In the genomic region with DNA sequence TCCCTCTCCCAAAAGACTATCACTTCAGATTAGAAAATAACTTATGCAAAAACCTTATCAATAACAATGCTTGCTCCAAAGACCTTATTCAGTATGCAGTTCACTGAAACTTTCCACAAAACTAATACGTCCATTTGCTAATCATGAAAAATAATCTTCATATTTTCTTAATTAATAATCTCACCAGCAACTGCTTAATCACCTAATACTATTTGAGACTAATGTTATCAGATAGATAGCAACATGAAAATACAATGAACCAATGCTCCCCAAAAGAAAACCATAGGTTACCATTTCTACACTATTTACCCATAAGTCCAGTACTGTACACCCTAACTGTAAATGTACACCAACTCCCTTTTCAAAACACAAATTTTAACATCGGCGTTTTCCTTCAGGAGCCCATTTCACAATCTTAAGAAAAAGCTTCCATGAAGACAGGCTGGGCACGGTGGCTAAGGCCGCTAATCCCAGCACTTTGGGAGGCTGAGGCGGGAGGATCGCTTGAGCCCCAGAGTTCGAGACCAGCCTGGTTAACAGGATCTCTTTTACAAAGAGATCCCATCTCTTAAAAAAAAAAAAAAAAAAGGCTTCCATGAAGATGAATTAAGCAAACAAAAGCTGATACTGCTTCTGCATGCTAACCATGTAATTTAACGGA, we compare ENCODE assay signal across 8 cellular contexts. TPM values are rescaled to one million over a fixed set of nuclear protein-coding genes. Genes with fewer than 3 reads are reported as not detected.
DNase-seq lines count a peak whose midpoint lies in the region; ATAC-seq and TF ChIP-seq lines count a peak whose summit lies in the region.

No MANE protein-coding gene starts in this region.

- no peak overlapping the region for H2BK20ac ChIP-seq in H9 (ENCODE audit: low read depth, low read length, poor library complexity, severe bottlenecking)

- peak overlapping the region; percentile 76 to 86 for H3K4me3 Mint-ChIP-seq in H9

- H3K27me3 Mint-ChIP-seq in H9 (ENCODE audit: low read depth), result peaks cover 2% of the 10 kb centered on the region; the same call in 1 of the 2 replicates

- H2AK5ac ChIP-seq in H9 (ENCODE audit: insufficient read length, low read length), result no peak overlapping the region

- H3K9me3 ChIP-seq in H9 (ENCODE audit: control insufficient read depth, low read depth, low read length) (no peaks in the 10 kb centered on the region), SJSA1 (replicated peaks) (no peaks in the 10 kb centered on the region), gastrocnemius medialis (no peaks in the 10 kb centered on the region)

- no peak overlapping the region for H2BK5ac ChIP-seq in H9 (ENCODE audit: insufficient read length, low read length)

- H3K27me3 ChIP-seq in H9 (ENCODE audit: insufficient read depth, low read length), result no peaks in the 10 kb centered on the region; the same call in none of the 2 replicates
- no peaks in the 10 kb centered on the region for H3K27me3 ChIP-seq in SJSA1 (replicated peaks)
- no peaks in the 10 kb centered on the region for H3K27me3 ChIP-seq in gastrocnemius medialis

- no peak overlapping the region for H4K5ac ChIP-seq in H9 (ENCODE audit: insufficient read length, low read depth, low read length)

- no peak overlapping the region for H3T11ph ChIP-seq in H9 (ENCODE audit: low read length)

- H3K9ac ChIP-seq in H9 (ENCODE audit: extremely low read depth, insufficient read length, low read length), result peak overlapping the region; percentile 91

- H3K4ac ChIP-seq in H9 (ENCODE audit: low read depth, low read length), result no peak overlapping the region; the same call in 1 of the 2 replicates

- H2BK12ac ChIP-seq in H9 (ENCODE audit: insufficient read length, low read depth, low read length), result no peak overlapping the region

- H3K36me3 ChIP-seq in SJSA1 (peaks cover 42% of the 10 kb centered on the region), gastrocnemius medialis (no peaks in the 10 kb centered on the region)

- peaks cover 33% of the 10 kb centered on the region in 2 experiments for H3K4me1 Mint-ChIP-seq in H9

- DNase-seq in H9 (no peak), SJSA1 (ENCODE audit: low read depth in 1 of 2, low spot score in 2 of 2) (peak in 1 of 2 experiments; percentile 41), fibroblast of mammary gland (ENCODE audit: low read depth) (no peak), gastrocnemius medialis (no peak), GM13976 (ENCODE audit: low spot score) (no peak), hypothalamus (lab: John Stamatoyannopoulos, UW) (no peak), NCI-H2081 (lab: John Stamatoyannopoulos, UW) (no peak), NCI-H1105 (lab: John Stamatoyannopoulos, UW) (no peak)

- TF ChIP-seq CTCF in H9 (conservative IDR thresholded peaks at IDR 0.05) (no peak), fibroblast of mammary gland (conservative IDR thresholded peaks at IDR 0.05; ENCODE audit: control insufficient read depth, insufficient read depth, low read depth, low read length) (no peak), gastrocnemius medialis (IDR thresholded peaks at IDR 0.05 in 4 of 5, conservative IDR thresholded peaks at IDR 0.05 in 1 of 5) (no peak), GM13976 (IDR thresholded peaks at IDR 0.05; ENCODE audit: borderline replicate concordance, control extremely low read depth, extremely low read depth, insufficient read depth, missing control alignments) (no peak)

- peaks cover 6% of the 10 kb centered on the region for H3K23me2 ChIP-seq in H9 (ENCODE audit: insufficient read length, low read depth, low read length, poor library complexity, severe bottlenecking)

- TF ChIP-seq POLR2A in gastrocnemius medialis (IDR thresholded peaks at IDR 0.05), result no peak

- no peak overlapping the region for H4K8ac ChIP-seq in H9 (replicated peaks; ENCODE audit: insufficient read length, low read depth, low read length)

- H3K18ac ChIP-seq in H9 (ENCODE audit: insufficient read length, low read depth, low read length), result no peak overlapping the region

- no peaks in the 10 kb centered on the region for H3K79me1 ChIP-seq in H9 (ENCODE audit: insufficient read depth, low read depth, low read length, poor library complexity, severe bottlenecking)

- H3K23ac ChIP-seq in H9 (ENCODE audit: insufficient read length, low read depth, low read length), result no peak overlapping the region

- no peak overlapping the region for H3K14ac ChIP-seq in H9 (ENCODE audit: insufficient read depth, low read length)

- no peaks in the 10 kb centered on the region for H4K20me1 ChIP-seq in H9 (ENCODE audit: control insufficient read depth, insufficient read depth, insufficient read length)

- peaks cover 45% of the 10 kb centered on the region for H3K79me2 ChIP-seq in H9 (ENCODE audit: insufficient read depth, low read length)

- no peak overlapping the region for H2AFZ ChIP-seq in H9 (ENCODE audit: low read length)

- H2BK120ac ChIP-seq in H9 (ENCODE audit: low read depth, low read length, poor library complexity, severe bottlenecking), result no peak overlapping the region

- no peak overlapping the region for H2BK15ac ChIP-seq in H9 (ENCODE audit: low read depth, low read length)

- no peak overlapping the region for H3K56ac ChIP-seq in H9 (ENCODE audit: insufficient read length, low read depth, low read length)

- H3K4me3 ChIP-seq in SJSA1 (peak overlapping the region; percentile 98), fibroblast of mammary gland (ENCODE audit: control insufficient read depth, low read depth, low read length) (peak overlapping the region; percentile 77), gastrocnemius medialis (peak overlapping the region; percentile 69 to 82 (median 78))

- H3K9me3 Mint-ChIP-seq in H9, result peaks cover 0 to 5% of the 10 kb centered on the region in 2 experiments; a peak in 2 of 5 replicates

- WGBS in H9 (ENCODE audit: extremely low coverage, insufficient read length, low lambda C conversion rate), result 100% methylated on average over 3 of the region's 9 CpGs

- in situ Hi-C loops in gastrocnemius medialis (cut with MboI; ENCODE audit: low sequenced_read_pairs in 4 of 4), result loop anchor here in 2 of 4 donors (10.0 to 25.0 kb wide), 2 partner anchors 104 to 127 kb away; no protein-coding TSS in a partner anchor
- in situ Hi-C loops in GM13976 (cut with MboI; ENCODE audit: low sequenced_read_pairs, unreplicated experiment), result no loop called here

- H4K91ac ChIP-seq in H9 (ENCODE audit: insufficient read length, low read depth, low read length), result no peak overlapping the region

- H3K4me2 ChIP-seq in H9 (ENCODE audit: insufficient read depth, insufficient read length, low read length), result peak overlapping the region; percentile 75

- peaks cover 2% of the 10 kb centered on the region; the same call in 1 of the 2 replicates for H3K4me1 ChIP-seq in H9 (ENCODE audit: insufficient read depth, low read length)
- H3K4me1 ChIP-seq in SJSA1 (replicated peaks), result peaks cover 27% of the 10 kb centered on the region
- H3K4me1 ChIP-seq in gastrocnemius medialis, result peaks cover 40 to 52% of the 10 kb centered on the region in 2 donors

- H3K27ac Mint-ChIP-seq in H9, result peak overlapping the region in 2 of 3 experiments; percentile 52 to 57; a peak in 5 of 7 replicates

- H3K27ac ChIP-seq in H9 (ENCODE audit: insufficient read length, low read depth, low read length) (no peak overlapping the region), SJSA1 (peak overlapping the region; percentile 90), gastrocnemius medialis (peak overlapping the region; percentile 57 to 97 (median 82))

- intact Hi-C loops in gastrocnemius medialis (cut with DNase I; ENCODE audit: low total_unique reads), result no loop called here

- ATAC-seq in gastrocnemius medialis, result no peak

- peaks cover 11 to 15% (median 12%) of the 10 kb centered on the region in 3 experiments; a peak in 6 of 7 replicates for H3K36me3 Mint-ChIP-seq in H9 (ENCODE audit: insufficient read depth in 1 of 3, low read depth in 3 of 3)

RNA-seq across cellular contexts. Expression of gene GNB1, which starts 1.7 kb away (rescaled TPM):
- 382 and 400 TPM in 2 replicates for total RNA-seq in H9 (2021)
- total RNA-seq in SJSA1 (2014; rRNA removed; shearing (Covaris generic)), result 98.9 and 108 TPM in 2 replicates
- 10 to 100 TPM; 29.9 to 44.1 (median 37.2) TPM for total RNA-seq in gastrocnemius medialis

RNA-seq across cellular contexts. Expression of gene CALML6, which starts 25.8 kb away (rescaled TPM):
- total RNA-seq in H9 (2021) (1.4 and 1.7 TPM in 2 replicates), gastrocnemius medialis (1 to 10 TPM in 2 of 4 donors, not detected in 2; 4.8 to 7.0 TPM)
- 0.41 TPM in 1 of 2 replicates, not detected in the other for total RNA-seq in SJSA1 (2014; rRNA removed; shearing (Covaris generic))

RNA-seq across cellular contexts. Expression of gene TMEM52, which starts 29.9 kb away (rescaled TPM):
- total RNA-seq in H9 (2021), result 9.6 and 11.3 TPM in 2 replicates
- total RNA-seq in SJSA1 (2014; rRNA removed; shearing (Covaris generic)), result 0.87 TPM in 1 of 2 replicates, not detected in the other
- total RNA-seq in gastrocnemius medialis, result 100 to 1,000 TPM in 1 of 4 donors, 10 to 100 TPM in 3; 43.3 to 155 (median 67.2) TPM
